ENCODE assay signal across 33 cellular contexts in genomic region chr17:33118391-33118790, GRCh38.
"Had no signal": no experiment of that assay in that cellular context is flagged by ENCODE, and none has a peak within 500 bp of the region (broad histone marks: within the 10 kb centered on the region; RNA-seq: fewer than 3 reads in every experiment).

No MANE protein-coding gene starts in this region.

- H3K4me3 ChIP-seq: adrenal gland, body of pancreas, breast epithelium had no signal

- FAIRE-seq: astrocyte, TTC549 had no signal

- H3K27me3 ChIP-seq: adrenal gland, body of pancreas, brain microvascular endothelial cell, breast epithelium had no signal

- H3K9me3 ChIP-seq: adrenal gland, body of pancreas, breast epithelium had no signal

- H3K36me3 ChIP-seq: adrenal gland, brain microvascular endothelial cell, breast epithelium had no signal

- DNase-seq: activated B cell treated with CpG ODN at 0.5 μM for 24 hours; activated CD4-positive, alpha-beta memory T cell treated with anti-CD3 and anti-CD28 coated beads for 36 hours; activated CD4-positive, alpha-beta T cell treated with anti-CD3 and anti-CD28 coated beads for 4 hours; activated CD4-positive, alpha-beta T cell treated with anti-CD3 and anti-CD28 coated beads, Interleukin-2, amount 10 ng/mL, durations not matched to agents 24 days and 14 days; activated CD4-positive, alpha-beta T cell treated with anti-CD3 and anti-CD28 coated beads, Interleukin-2, amount 50 U/mL, for 1 hour; activated CD4-positive, alpha-beta T cell treated with anti-CD3 and anti-CD28 coated beads, Interleukin-2, amount 50 U/mL, for 4 hours; activated CD4-positive, CD25-positive, alpha-beta regulatory T cell treated with anti-CD3 and anti-CD28 coated beads, Interleukin-2, amount 50 U/mL, for 72 hours; activated CD8-positive, alpha-beta memory T cell treated with anti-CD3 and anti-CD28 coated beads, Interleukin-2, amount 50 U/mL, for 4 hours; activated CD8-positive, alpha-beta T cell treated with anti-CD3 and anti-CD28 coated beads for 36 hours; activated gamma-delta T cell treated with Interleukin-2 at 50 U/mL for 16 hours; activated naive CD4-positive, alpha-beta T cell; activated naive CD4-positive, alpha-beta T cell treated with anti-CD3 and anti-CD28 coated beads for 36 hours; activated naive CD4-positive, alpha-beta T cell treated with anti-CD3 and anti-CD28 coated beads, Interleukin-2, amount 50 U/mL, for 16 hours; activated naive CD8-positive, alpha-beta T cell treated with anti-CD3 and anti-CD28 coated beads for 36 hours; activated T-cell treated with anti-CD3 and anti-CD28 coated beads for 4 hours; activated T-cell treated with anti-CD3 and anti-CD28 coated beads, Interleukin-2, amount 50 U/mL, for 1 hour; activated T-cell treated with anti-CD3 and anti-CD28 coated beads, Interleukin-2, amount 50 U/mL, for 4 hours; activated T-cell treated with anti-CD3 and anti-CD28 coated beads, Interleukin-2, amount 50 U/mL, for 72 hours; adrenal gland; amniotic stem cell; aorta; body of pancreas; brain microvascular endothelial cell; central memory CD4-positive, alpha-beta T cell; T-helper 1 cell; T-helper 2 cell; T-helper 9 cell had no signal

- H3K27ac ChIP-seq: adrenal gland, body of pancreas, brain microvascular endothelial cell, breast epithelium, VCaP had no signal

- H3K4me1 ChIP-seq: adrenal gland, body of pancreas had no signal

- ATAC-seq: activated CD8-positive, alpha-beta T cell treated with anti-CD3 and anti-CD28 coated beads for 36 hours; activated naive CD4-positive, alpha-beta T cell treated with anti-CD3 and anti-CD28 coated beads, Interleukin-2, amount 50 U/mL, for 72 hours; activated T-cell treated with anti-CD3 and anti-CD28 coated beads, Interleukin-2, amount 50 U/mL, for 4 hours; activated T-cell treated with anti-CD3 and anti-CD28 coated beads, Interleukin-2, amount 50 U/mL, for 72 hours; activated T-helper 17 cell treated with anti-CD3 and anti-CD28 coated beads, Interleukin-2, amount 50 U/mL, for 72 hours; body of pancreas had no signal
